Comparison of ENCODE assay signal across 15 cellular contexts in the genomic region with DNA sequence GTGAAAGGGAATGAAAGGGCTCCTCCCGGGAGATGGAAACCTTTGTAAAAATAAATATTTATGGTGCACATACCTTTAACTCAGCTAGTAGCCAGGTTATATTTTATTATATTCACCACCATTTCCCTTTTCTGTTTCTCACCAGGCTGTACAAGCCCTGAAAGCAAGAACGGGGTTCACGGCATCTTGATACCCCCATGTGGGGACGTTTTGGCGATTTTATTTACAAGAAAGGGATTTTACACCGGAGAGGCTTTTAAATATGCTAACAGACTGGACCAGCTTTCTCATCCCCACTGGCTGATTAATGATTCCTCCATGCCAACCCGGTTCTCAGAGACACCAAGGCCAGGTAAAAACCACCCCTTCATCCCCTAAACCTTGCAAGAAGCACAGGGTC. TPM values are rescaled to one million over a fixed set of nuclear protein-coding genes. Genes with fewer than 3 reads are reported as not detected.
DNase-seq lines count a peak whose midpoint lies in the region; ATAC-seq and TF ChIP-seq lines count a peak whose summit lies in the region.
"Had no signal": no experiment of that assay in that cellular context is flagged by ENCODE, and none has a peak within 500 bp of the region (broad histone marks: within the 10 kb centered on the region; RNA-seq: fewer than 3 reads in every experiment).

No MANE protein-coding gene starts in this region.

- 69% methylated on average over 6 of the region's 7 CpGs for WGBS in HUES64
- WGBS in smooth muscle cell (ENCODE audit: low lambda C conversion rate): 72% methylated on average over 7 of the region's 7 CpGs
- WGBS in thyroid gland, 2 donors: 62 to 65% methylated on average over 7 of the region's 7 CpGs

- H3K79me2 ChIP-seq in smooth muscle cell (ENCODE audit: low read depth): no peaks in the 10 kb centered on the region

- H3K9me3 Mint-ChIP-seq in activated T-helper 17 cell treated with anti-CD3 and anti-CD28 coated beads, Interleukin-2, amount 50 U/mL, for 72 hours: no peaks in the 10 kb centered on the region
- H3K9me3 Mint-ChIP-seq: activated naive CD4-positive, alpha-beta T cell treated with anti-CD3 and anti-CD28 coated beads for 36 hours had no signal

- H3K4me1 ChIP-seq in HUES64 (ENCODE audit: insufficient read depth, low read length) (no peaks in the 10 kb centered on the region; the same call in 1 of the 2 replicates), smooth muscle cell (ENCODE audit: low read depth) (peaks cover 10% of the 10 kb centered on the region), thyroid gland (no peaks in the 10 kb centered on the region)

- H3K4me1 Mint-ChIP-seq in activated T-helper 17 cell treated with anti-CD3 and anti-CD28 coated beads, Interleukin-2, amount 50 U/mL, for 72 hours: no peaks in the 10 kb centered on the region

- intact Hi-C loops in thyroid gland (cut with DNase I): no loop called here

- DNase-seq in kidney epithelial cell (ENCODE audit: low read depth) (no peak), smooth muscle cell (lab: John Stamatoyannopoulos, UW; ENCODE audit: unreplicated experiment) (no peak), thyroid gland (no peak)
- DNase-seq: NCI-H1436 treated with DMSO at 0.1 percent for 48 hours, WERI-Rb-1 had no signal

- peak overlapping the region; percentile 74 for H2AFZ ChIP-seq in smooth muscle cell (ENCODE audit: low read depth)

- peaks cover 11% of the 10 kb centered on the region for H3K27me3 Mint-ChIP-seq in activated T-helper 17 cell treated with anti-CD3 and anti-CD28 coated beads, Interleukin-2, amount 50 U/mL, for 72 hours

- H3K4me2 ChIP-seq in smooth muscle cell: peak overlapping the region; percentile 84

- peaks cover 54% of the 10 kb centered on the region for H3K27me3 ChIP-seq in HUES64 (ENCODE audit: insufficient read depth, low read length)
- peaks cover 3% of the 10 kb centered on the region for H3K27me3 ChIP-seq in kidney epithelial cell (ENCODE audit: control insufficient read depth, insufficient read depth, low read length)
- peaks cover 39% of the 10 kb centered on the region for H3K27me3 ChIP-seq in smooth muscle cell (ENCODE audit: low read depth)
- no peaks in the 10 kb centered on the region for H3K27me3 ChIP-seq in thyroid gland

- H3F3A ChIP-seq in smooth muscle cell (ENCODE audit: low read depth): no peaks in the 10 kb centered on the region

- H3K4me3 ChIP-seq in HUES64 (ENCODE audit: low read length) (peak overlapping the region; percentile 42), kidney epithelial cell (ENCODE audit: low read depth, low read length) (peak overlapping the region; percentile 16), smooth muscle cell (peak overlapping the region; percentile 43), thyroid gland (replicated peaks in 1 of 3) (no peak overlapping the region)
- H3K4me3 ChIP-seq: mucosa of descending colon had no signal

- H3K9me3 ChIP-seq in HUES64 (ENCODE audit: insufficient read depth, low read depth, low read length) (no peaks in the 10 kb centered on the region), smooth muscle cell (replicated peaks; ENCODE audit: low read depth) (no peaks in the 10 kb centered on the region), thyroid gland (no peaks in the 10 kb centered on the region)
- H3K9me3 ChIP-seq: mucosa of descending colon had no signal

- H3K27ac ChIP-seq in HUES64 (ENCODE audit: low read depth, low read length) (no peak overlapping the region), smooth muscle cell (ENCODE audit: low read depth) (no peak overlapping the region), thyroid gland (no peak overlapping the region)
- H3K27ac ChIP-seq: C4-2B, WERI-Rb-1 had no signal

- TF ChIP-seq CTCF in kidney epithelial cell (IDR thresholded peaks at IDR 0.05; ENCODE audit: insufficient read depth, low read length, poor library complexity, severe bottlenecking) (no peak), smooth muscle cell (IDR thresholded peaks at IDR 0.05; ENCODE audit: borderline replicate concordance, insufficient read depth, poor library complexity, severe bottlenecking) (no peak), thyroid gland (IDR thresholded peaks at IDR 0.05) (no peak)

- H3K9ac ChIP-seq in HUES64 (ENCODE audit: low read depth, low read length) (no peak overlapping the region), smooth muscle cell (ENCODE audit: low read depth) (no peak overlapping the region)

- H4K20me1 ChIP-seq in smooth muscle cell (ENCODE audit: low read depth): no peaks in the 10 kb centered on the region

- no peak overlapping the region for H3K27ac Mint-ChIP-seq in activated T-helper 17 cell treated with anti-CD3 and anti-CD28 coated beads, Interleukin-2, amount 50 U/mL, for 72 hours
- H3K27ac Mint-ChIP-seq: activated naive CD4-positive, alpha-beta T cell treated with anti-CD3 and anti-CD28 coated beads for 36 hours had no signal

- no peaks in the 10 kb centered on the region for H3K36me3 Mint-ChIP-seq in activated T-helper 17 cell treated with anti-CD3 and anti-CD28 coated beads, Interleukin-2, amount 50 U/mL, for 72 hours (ENCODE audit: low read depth)

- no peak for ATAC-seq in activated T-helper 17 cell treated with anti-CD3 and anti-CD28 coated beads, Interleukin-2, amount 50 U/mL, for 72 hours (replicated peaks)
- ATAC-seq in esophagus mucosa (no peak), HG03280 (IDR thresholded peaks at IDR 0.05; ENCODE audit: unreplicated experiment) (no peak)

- H3K36me3 ChIP-seq in HUES64 (ENCODE audit: insufficient read depth, low read length) (no peaks in the 10 kb centered on the region), kidney epithelial cell (ENCODE audit: control insufficient read depth, insufficient read depth, low read length) (no peaks in the 10 kb centered on the region), smooth muscle cell (ENCODE audit: low read depth) (no peaks in the 10 kb centered on the region), thyroid gland (no peaks in the 10 kb centered on the region)
- H3K36me3 ChIP-seq: WERI-Rb-1 had no signal

- TF ChIP-seq POLR2A in thyroid gland (IDR thresholded peaks at IDR 0.05): no peak

- H3K4me3 Mint-ChIP-seq in activated T-helper 17 cell treated with anti-CD3 and anti-CD28 coated beads, Interleukin-2, amount 50 U/mL, for 72 hours: peak overlapping the region; percentile 32

RNA-seq across cellular contexts. Expression of a gene that starts 19.2 kb away (rescaled TPM):
- polyA plus RNA-seq in HUES64 (2013, experiment 1 of 2): not detected
- not detected for polyA plus RNA-seq in HUES64 (2013, experiment 2 of 2)
- not detected for total RNA-seq in activated T-helper 17 cell treated with anti-CD3 and anti-CD28 coated beads, Interleukin-2, amount 50 U/mL, for 72 hours
- total RNA-seq in kidney epithelial cell: not detected in 2 replicates
- total RNA-seq in smooth muscle cell: not detected in 2 replicates
- not detected in 2 replicates for polyA plus RNA-seq in smooth muscle cell
- total RNA-seq in thyroid gland: not detected
- total RNA-seq in esophagus mucosa: 0.08 TPM
- total RNA-seq: activated naive CD4-positive, alpha-beta T cell treated with anti-CD3 and anti-CD28 coated beads for 36 hours; cardiac septum; mucosa of descending colon; renal cortical epithelial cell; temporal lobe had no signal

RNA-seq across cellular contexts. Expression of a gene that starts 48.0 kb away (rescaled TPM):
- 44.3 TPM for polyA plus RNA-seq in HUES64 (2013, experiment 1 of 2)
- 49.8 TPM for polyA plus RNA-seq in HUES64 (2013, experiment 2 of 2)
- 10 to 100 TPM; 13.4 to 24.7 TPM for total RNA-seq in activated T-helper 17 cell treated with anti-CD3 and anti-CD28 coated beads, Interleukin-2, amount 50 U/mL, for 72 hours
- total RNA-seq in kidney epithelial cell (42.5 and 46.0 TPM in 2 replicates), smooth muscle cell (44.1 and 45.0 TPM in 2 replicates), thyroid gland (10 to 100 TPM; 14.9 to 21.1 (median 19.3) TPM), esophagus mucosa (24.0 TPM)
- polyA plus RNA-seq in smooth muscle cell: 30.5 and 32.9 TPM in 2 replicates

Comparison
In these comparisons a context has a peak if more than half of its experiments do, and no peak if none do; other contexts are left out.
1. H3K4me3 ChIP-seq: peak in HUES64 (single experiment), kidney epithelial cell (single experiment) and smooth muscle cell (single experiment); none in thyroid gland (0 of 3).